In the genomic region with DNA sequence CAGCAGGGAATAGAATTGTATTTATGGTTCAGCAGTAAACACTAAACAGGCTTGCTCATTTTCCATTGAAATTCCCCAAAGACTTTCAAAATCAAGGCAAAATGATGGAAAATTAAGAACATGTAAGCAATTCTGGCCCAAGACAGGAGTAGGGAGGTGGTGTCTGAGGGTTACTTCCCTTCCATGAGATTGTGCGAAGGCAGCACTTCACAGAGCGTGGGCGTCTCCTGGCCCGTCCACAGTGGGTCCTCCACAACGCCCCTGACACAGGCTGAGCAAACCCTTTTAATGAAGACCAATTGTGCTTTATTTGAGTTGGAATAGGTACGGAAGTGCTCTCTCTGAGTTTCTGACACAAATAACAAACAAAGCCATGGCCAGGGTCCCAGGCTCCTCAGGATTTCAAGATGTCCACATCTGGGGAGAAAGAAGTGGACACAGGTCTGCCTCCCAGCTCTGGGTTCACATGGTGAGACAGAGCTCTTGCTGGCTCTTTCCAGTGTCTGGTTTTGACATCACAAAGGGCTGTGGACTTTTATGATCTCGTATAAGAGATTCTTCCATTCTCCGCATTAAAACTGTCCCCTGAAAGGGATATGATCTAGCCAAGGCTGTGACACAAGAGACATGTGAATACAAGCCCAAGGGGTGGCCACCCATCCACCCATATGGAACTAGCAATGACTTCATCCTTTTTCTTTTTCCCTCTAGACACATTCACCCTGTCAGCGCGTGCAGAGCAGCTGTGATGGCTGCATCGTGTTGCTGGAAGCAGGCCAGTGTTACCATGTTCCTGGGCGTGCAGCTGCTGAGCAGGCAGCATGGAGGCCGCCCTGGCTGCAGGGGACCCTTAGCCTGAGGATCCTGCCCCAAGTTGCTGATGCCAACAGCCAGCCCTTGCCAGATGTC, we compare ENCODE assay signal across 13 cellular contexts.
DNase-seq lines count a peak whose midpoint lies in the region; TF ChIP-seq lines count a peak whose summit lies in the region.
"Had no signal": no experiment of that assay in that cellular context is flagged by ENCODE, and none has a peak within 500 bp of the region (broad histone marks: within the 10 kb centered on the region; RNA-seq: fewer than 3 reads in every experiment).

No MANE protein-coding gene starts in this region.

- H3K36me3 ChIP-seq in PC-9 (ENCODE audit: low read depth), result no peaks in the 10 kb centered on the region

- TF ChIP-seq CTCF in foreskin fibroblast (IDR thresholded peaks at IDR 0.05; ENCODE audit: low read depth, low read length) (no peak), PC-9 (conservative IDR thresholded peaks at IDR 0.05) (no peak)

- peak; percentile 61 for DNase-seq in ELR (ENCODE audit: low read depth)
- DNase-seq in RPMI7951 (ENCODE audit: low read depth), result peak; percentile 91
- DNase-seq in foreskin fibroblast, result peak; percentile 86 to 94
- DNase-seq in posterior cingulate gyrus, result peak in 8 of 10 donors; percentile 48 to 94 (median 65)
- DNase-seq in activated naive CD4-positive, alpha-beta T cell treated with anti-CD3 and anti-CD28 coated beads for 36 hours, result no peak
- no peak for DNase-seq in stimulated activated CD4-positive, alpha-beta T cell treated with anti-CD3 and anti-CD28 coated beads, Interleukin-1b, Interleukin-23, amount 100 ng/mL, for 48 hours
- DNase-seq in PC-9, result no peak
- no peak for DNase-seq in effector CD4-positive, alpha-beta T cell
- DNase-seq: DND-41, NCI-H1930, T-helper 9 cell had no signal

- H3K36me3 Mint-ChIP-seq in activated naive CD4-positive, alpha-beta T cell treated with anti-CD3 and anti-CD28 coated beads for 36 hours (ENCODE audit: low read depth), result no peaks in the 10 kb centered on the region

- peaks cover 3% of the 10 kb centered on the region for H3K27me3 Mint-ChIP-seq in activated naive CD4-positive, alpha-beta T cell treated with anti-CD3 and anti-CD28 coated beads for 36 hours (ENCODE audit: low read depth)

- no peaks in the 10 kb centered on the region for H3K9me2 ChIP-seq in PC-9 (ENCODE audit: insufficient read depth)

- H3K27ac Mint-ChIP-seq in activated naive CD4-positive, alpha-beta T cell treated with anti-CD3 and anti-CD28 coated beads for 36 hours, result no peak overlapping the region
- H3K27ac Mint-ChIP-seq: progenitor cell of endocrine pancreas; stimulated activated naive CD8-positive, alpha-beta T cell treated with anti-CD3 and anti-CD28 coated beads, Interleukin-15, Interleukin-2, amounts not matched to agents 100 ng/mL and 50 ng/mL, for 24 hours had no signal

- H3K4me1 Mint-ChIP-seq in activated naive CD4-positive, alpha-beta T cell treated with anti-CD3 and anti-CD28 coated beads for 36 hours (ENCODE audit: low read depth), result no peaks in the 10 kb centered on the region

- no TSS peak for BruUV-seq in PC-9 (replicated peaks; lab: Mats Ljungman, UMichigan)

- H3K79me2 ChIP-seq in PC-9 (ENCODE audit: low read depth), result no peaks in the 10 kb centered on the region

- H3K9me3 Mint-ChIP-seq in activated naive CD4-positive, alpha-beta T cell treated with anti-CD3 and anti-CD28 coated beads for 36 hours, result peaks cover 3% of the 10 kb centered on the region
- H3K9me3 Mint-ChIP-seq: stimulated activated naive CD8-positive, alpha-beta T cell treated with anti-CD3 and anti-CD28 coated beads, Interleukin-15, Interleukin-2, amounts not matched to agents 100 ng/mL and 50 ng/mL, for 24 hours had no signal

- H3K27me3 ChIP-seq in PC-9 (ENCODE audit: insufficient read depth, low read depth), result no peaks in the 10 kb centered on the region

- H4K20me1 ChIP-seq in PC-9 (ENCODE audit: insufficient read depth), result no peaks in the 10 kb centered on the region

- intact Hi-C loops in posterior cingulate gyrus (cut with DNase I), result no loop called here
- intact Hi-C loops in activated naive CD4-positive, alpha-beta T cell treated with anti-CD3 and anti-CD28 coated beads for 36 hours (cut with micrococcal nuclease), result no loop called here
- intact Hi-C loops in PC-9 (cut with micrococcal nuclease; ENCODE audit: unreplicated experiment), result no loop called here

- H3F3A ChIP-seq in PC-9 (ENCODE audit: insufficient read depth, low read depth), result no peaks in the 10 kb centered on the region; the same call in 1 of the 2 replicates

- H3K9me3 ChIP-seq in PC-9 (ENCODE audit: insufficient read depth, low read depth), result no peaks in the 10 kb centered on the region

- H3K4me3 ChIP-seq in foreskin fibroblast (ENCODE audit: low read depth in 1 of 2, low read length in 2 of 2) (no peak overlapping the region), PC-9 (no peak overlapping the region)

- no peak overlapping the region for H3K27ac ChIP-seq in PC-9

- POLR2A ChIA-PET in PC-9 (lab: Charles Lee; ENCODE audit: unreplicated experiment), result interaction anchor here (0.6 kb wide), 1 partner anchor 195 kb away, joined by 6 read pairs; no protein-coding TSS in a partner anchor

- CTCF ChIA-PET in activated naive CD4-positive, alpha-beta T cell treated with anti-CD3 and anti-CD28 coated beads for 36 hours (lab: Charles Lee), result interaction anchor here (0.6 kb wide), 1 partner anchor 134 kb away, joined by 3 read pairs; no protein-coding TSS in a partner anchor
- CTCF ChIA-PET in PC-9 (lab: Charles Lee), result interaction anchor here (0.6 kb wide), 1 partner anchor 135 kb away, joined by 8 read pairs; no protein-coding TSS in a partner anchor

- peaks cover 4% of the 10 kb centered on the region for H3K4me1 ChIP-seq in PC-9 (replicated peaks; ENCODE audit: insufficient read depth)

- no peak overlapping the region for H2AFZ ChIP-seq in PC-9

- no peak overlapping the region for H3K4me3 Mint-ChIP-seq in activated naive CD4-positive, alpha-beta T cell treated with anti-CD3 and anti-CD28 coated beads for 36 hours
- H3K4me3 Mint-ChIP-seq: stimulated activated naive CD8-positive, alpha-beta T cell treated with anti-CD3 and anti-CD28 coated beads, Interleukin-15, Interleukin-2, amounts not matched to agents 100 ng/mL and 50 ng/mL, for 24 hours had no signal

- H3K4me2 ChIP-seq in PC-9, result no peak overlapping the region

Comparison
In these comparisons a context has a peak if more than half of its experiments do, and no peak if none do; other contexts are left out.
1. DNase-seq: peak in ELR (single experiment), RPMI7951 (single experiment), foreskin fibroblast (2 of 2) and posterior cingulate gyrus (8 of 10); none in activated naive CD4-positive, alpha-beta T cell treated with anti-CD3 and anti-CD28 coated beads for 36 hours (single experiment), stimulated activated CD4-positive, alpha-beta T cell treated with anti-CD3 and anti-CD28 coated beads, Interleukin-1b, Interleukin-23, amount 100 ng/mL, for 48 hours (single experiment), PC-9 (0 of 2) and effector CD4-positive, alpha-beta T cell (single experiment).